14 cellular contexts compared by ENCODE assay signal in genomic region chr20:47468290-47469050, GRCh38. TPM values are rescaled to one million over a fixed set of nuclear protein-coding genes. Genes with fewer than 3 reads are reported as not detected.
A peak's percentile ranks its signal among the peaks of the same experiment; 100 is the strongest.
DNase-seq lines count a peak whose midpoint lies in the region; ATAC-seq, FAIRE-seq and TF ChIP-seq lines count a peak whose summit lies in the region.
"Had no signal": no experiment of that assay in that cellular context is flagged by ENCODE, and none has a peak within 500 bp of the region (broad histone marks: within the 10 kb centered on the region; RNA-seq: fewer than 3 reads in every experiment).

No MANE protein-coding gene starts in this region.

- DNase-seq in pancreas (no peak), AML-193 (lab: John Stamatoyannopoulos, UW) (no peak), NCI-H524 treated with DMSO at 0.1 percent for 48 hours (lab: John Stamatoyannopoulos, UW) (no peak), suprapubic skin (ENCODE audit: low spot score in 2 of 2) (no peak)
- DNase-seq: activated naive CD4-positive, alpha-beta T cell; NCI-H2029 treated with DMSO at 0.1 percent for 48 hours; stimulated activated CD4-positive, alpha-beta T cell treated with anti-CD3 and anti-CD28 coated beads, Interleukin-15, amount 100 ng/mL, for 24 hours; T-helper 9 cell; thyroid gland had no signal

- no peak for TF ChIP-seq EP300 in suprapubic skin (IDR thresholded peaks at IDR 0.05)

- no peaks in the 10 kb centered on the region for H3K9me2 ChIP-seq in OCI-LY1 (ENCODE audit: low read depth, low read length)

- H3K27me3 ChIP-seq in OCI-LY1 (ENCODE audit: insufficient read depth, low read length) = no peaks in the 10 kb centered on the region
- no peaks in the 10 kb centered on the region for H3K27me3 ChIP-seq in pancreas
- no peaks in the 10 kb centered on the region for H3K27me3 ChIP-seq in suprapubic skin
- H3K27me3 ChIP-seq: thyroid gland had no signal

- intact Hi-C loops in pancreas (cut with DNase I) = no loop called here

- no peak for TF ChIP-seq POLR2A in suprapubic skin (IDR thresholded peaks at IDR 0.05)

- H3K9me3 ChIP-seq in OCI-LY1 (ENCODE audit: low read length) (no peaks in the 10 kb centered on the region), pancreas (no peaks in the 10 kb centered on the region), suprapubic skin (no peaks in the 10 kb centered on the region)
- H3K9me3 ChIP-seq: thyroid gland had no signal

- H3K36me3 ChIP-seq in OCI-LY1 (ENCODE audit: insufficient read depth, low read length) (no peaks in the 10 kb centered on the region), pancreas (no peaks in the 10 kb centered on the region), suprapubic skin (no peaks in the 10 kb centered on the region)
- H3K36me3 ChIP-seq: thyroid gland had no signal

- H3K4me1 ChIP-seq in OCI-LY1 (ENCODE audit: insufficient read depth, low read length, severe bottlenecking) (peaks cover 97% of the 10 kb centered on the region), pancreas (no peaks in the 10 kb centered on the region), suprapubic skin (peaks cover 18% of the 10 kb centered on the region)

- H3K79me2 ChIP-seq in OCI-LY1 (ENCODE audit: insufficient read depth, low read length) = no peaks in the 10 kb centered on the region

- ATAC-seq in GM19023 (IDR thresholded peaks at IDR 0.05; ENCODE audit: unreplicated experiment) (peak; percentile 61), HG02870 (IDR thresholded peaks at IDR 0.05; ENCODE audit: unreplicated experiment) (peak; percentile 53), pancreas (peak in 3 of 4 donors; percentile 44 to 81 (median 74)), GM19467 (IDR thresholded peaks at IDR 0.05; ENCODE audit: unreplicated experiment) (no peak)

- H4K20me1 ChIP-seq in OCI-LY1 (ENCODE audit: insufficient read depth, low read length) = no peaks in the 10 kb centered on the region

- H2AFZ ChIP-seq in OCI-LY1 (ENCODE audit: low read length) = no peak overlapping the region

- peak overlapping the region; percentile 73 for H3K9ac ChIP-seq in OCI-LY1 (ENCODE audit: low read length)

- peaks cover 7% of the 10 kb centered on the region for H3F3A ChIP-seq in OCI-LY1 (ENCODE audit: insufficient read depth, low read length)

- peak overlapping the region; percentile 99 for H3K27ac ChIP-seq in OCI-LY1 (ENCODE audit: low read depth, low read length, poor library complexity, severe bottlenecking)
- no peak overlapping the region for H3K27ac ChIP-seq in pancreas
- H3K27ac ChIP-seq in suprapubic skin = no peak overlapping the region
- H3K27ac ChIP-seq: thyroid gland had no signal

- FAIRE-seq in pancreas (lab: Jason Lieb, UNC) = no peak
- FAIRE-seq: endothelial cell of umbilical vein had no signal

- 39 to 45% methylated on average over 14 of the region's 14 CpGs for WGBS in pancreas, 2 donors
- WGBS in suprapubic skin = 66% methylated on average over 14 of the region's 14 CpGs

- TF ChIP-seq CTCF in OCI-LY1 (IDR thresholded peaks at IDR 0.05; ENCODE audit: low read length) (no peak), pancreas (IDR thresholded peaks at IDR 0.05) (no peak), suprapubic skin (IDR thresholded peaks at IDR 0.05) (no peak)

- H3K4me3 ChIP-seq in OCI-LY1 (ENCODE audit: low read depth, low read length, poor library complexity, severe bottlenecking) (peak overlapping the region; percentile 58), pancreas (no peak overlapping the region), suprapubic skin (no peak overlapping the region)
- H3K4me3 ChIP-seq: thyroid gland had no signal

- H3K4me2 ChIP-seq in OCI-LY1 (ENCODE audit: low read length) = peak overlapping the region; percentile 76

RNA-seq across cellular contexts. Expression of gene NCOA3, which starts 33.2 kb away (rescaled TPM):
- 10 to 100 TPM in 4 of 6 donors, 1 to 10 TPM in 2; 8.9 to 17.4 (median 11.6) TPM for total RNA-seq in pancreas
- polyA plus RNA-seq in pancreas = 1 to 10 TPM; 3.6 to 5.0 TPM
- 10 to 100 TPM; 45.1 to 77.8 (median 56.3) TPM for total RNA-seq in suprapubic skin
